In the genomic region with DNA sequence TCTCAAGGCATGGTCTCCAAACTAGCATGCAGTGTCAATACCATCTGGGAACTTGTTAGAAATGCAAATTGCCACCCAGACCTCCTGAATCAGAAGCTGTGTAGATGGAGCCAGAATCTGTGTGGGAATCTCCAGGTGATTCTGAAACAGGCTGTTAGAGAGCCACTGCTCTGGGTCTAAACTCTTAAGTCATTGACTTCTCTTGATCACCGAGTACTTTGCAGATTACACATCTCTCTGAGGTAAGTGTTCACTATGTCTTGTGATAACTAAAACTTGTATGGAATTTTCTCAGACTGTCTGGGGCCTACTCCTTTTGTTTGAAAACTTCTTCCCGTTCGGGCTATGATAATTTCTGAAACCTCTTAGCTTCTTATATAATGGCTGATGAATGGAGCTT, we compare ENCODE assay signal across 18 cellular contexts.
"Had no signal": no experiment of that assay in that cellular context is flagged by ENCODE, and none has a peak within 500 bp of the region (broad histone marks: within the 10 kb centered on the region; RNA-seq: fewer than 3 reads in every experiment).

No MANE protein-coding gene starts in this region.

- H3K27ac ChIP-seq: coronary artery, dorsolateral prefrontal cortex, esophagus muscularis mucosa, foreskin keratinocyte, gastroesophageal sphincter, heart right ventricle, left lung, lower lobe of right lung had no signal

- H3K9me3 ChIP-seq: gastroesophageal sphincter, lower lobe of right lung had no signal

- H3K4me1 Mint-ChIP-seq: mesothelial cell of epicardium had no signal

- DNase-seq: dermis blood vessel endothelial cell; dorsolateral prefrontal cortex; effector CD4-positive, alpha-beta T cell; effector memory CD4-positive, alpha-beta T cell; foreskin keratinocyte; heart right ventricle; hippocampal formation; left cardiac atrium; left lung; left ventricle myocardium superior; lower lobe of right lung; mesenchymal stem cell; mucosa of descending colon; naive B cell had no signal

- H3K36me3 Mint-ChIP-seq: mesothelial cell of epicardium had no signal

- H3K36me3 ChIP-seq: esophagus muscularis mucosa, gastroesophageal sphincter, heart right ventricle, left lung, lower lobe of right lung had no signal

- H3K4me3 Mint-ChIP-seq: mesothelial cell of epicardium, naive B cell had no signal

- H3K4me1 ChIP-seq: esophagus muscularis mucosa, foreskin keratinocyte, gastroesophageal sphincter, heart right ventricle, left lung, lower lobe of right lung had no signal

- ATAC-seq: foreskin keratinocyte, gastroesophageal sphincter, heart right ventricle, left cardiac atrium, left lung, left ventricle myocardium superior, lower lobe of right lung, mucosa of descending colon had no signal

- H3K27me3 Mint-ChIP-seq: naive B cell had no signal

- H3K27me3 ChIP-seq: dorsolateral prefrontal cortex, esophagus muscularis mucosa, foreskin keratinocyte, gastroesophageal sphincter, heart right ventricle, left lung had no signal

- H3K4me3 ChIP-seq: coronary artery, dorsolateral prefrontal cortex, esophagus muscularis mucosa, gastroesophageal sphincter, heart right ventricle, left lung, lower lobe of right lung, mucosa of descending colon had no signal

- H3K27ac Mint-ChIP-seq: mesothelial cell of epicardium had no signal
